In genomic region chr18:6729247-6730091, GRCh38 we compare ENCODE assay signal across 9 cellular contexts. TPM values are rescaled to one million over a fixed set of nuclear protein-coding genes. Genes with fewer than 3 reads are reported as not detected.
DNase-seq lines count a peak whose midpoint lies in the region; ATAC-seq and TF ChIP-seq lines count a peak whose summit lies in the region.
"Had no signal": no experiment of that assay in that cellular context is flagged by ENCODE, and none has a peak within 500 bp of the region (broad histone marks: within the 10 kb centered on the region; RNA-seq: fewer than 3 reads in every experiment).

Gene ARHGAP28, plus strand, starts transcription at chr18:6729716. Its CDS starts 106 bp downstream, at chr18:6729822.

- H3K4me2 ChIP-seq in fibroblast of lung (ENCODE audit: extremely low read depth, insufficient read depth, low read length) = peak within 1 kb of the TSS; percentile 88

- no peaks in the 10 kb centered on the region for H3K9me3 Mint-ChIP-seq in type B pancreatic cell
- H3K9me3 Mint-ChIP-seq: activated B cell treated with CpG ODN at 0.5 μM for 24 hours had no signal

- peak within 1 kb of the TSS; percentile 99 for H3K27ac Mint-ChIP-seq in type B pancreatic cell
- H3K27ac Mint-ChIP-seq: activated B cell treated with CpG ODN at 0.5 μM for 24 hours had no signal

- H3K4me1 ChIP-seq in fibroblast of lung (ENCODE audit: control insufficient read depth, extremely low read depth, insufficient read depth, low read length) = peaks cover 3% of the 10 kb centered on the region

- peak; percentile 82 for DNase-seq in DMS53 treated with DMSO at 0.1 percent for 48 hours (lab: John Stamatoyannopoulos, UW; ENCODE audit: unreplicated experiment)
- DNase-seq in NCI-H1092 (lab: John Stamatoyannopoulos, UW) = peak; percentile 73
- DNase-seq in fibroblast of lung (ENCODE audit: low read depth in 2 of 2) = peak; percentile 96 to 97
- DNase-seq in mucosa of gallbladder (ENCODE audit: low spot score) = peak; percentile 52
- DNase-seq in type B pancreatic cell (ENCODE audit: extremely low spot score, unreplicated experiment) = peak; percentile 90
- DNase-seq: activated B cell treated with CpG ODN at 0.5 μM for 24 hours had no signal

- no peaks in the 10 kb centered on the region for H4K20me1 ChIP-seq in fibroblast of lung (ENCODE audit: control insufficient read depth, extremely low read depth, insufficient read depth, low read length)

- H3K4me3 Mint-ChIP-seq in type B pancreatic cell = peak within 1 kb of the TSS; percentile 100
- H3K4me3 Mint-ChIP-seq: activated B cell treated with CpG ODN at 0.5 μM for 24 hours had no signal

- ATAC-seq in GM21529 (IDR thresholded peaks at IDR 0.05; ENCODE audit: unreplicated experiment) (peak; percentile 63), GM21825 (IDR thresholded peaks at IDR 0.05; ENCODE audit: unreplicated experiment) (no peak)

- H2AFZ ChIP-seq in fibroblast of lung (ENCODE audit: low read length) = peak within 1 kb of the TSS; percentile 90

- H3K27ac ChIP-seq in VCaP (peak within 1 kb of the TSS; percentile 84), fibroblast of lung (ENCODE audit: insufficient read depth, low read length) (peak within 1 kb of the TSS; percentile 28)

- peak within 1 kb of the TSS; percentile 59 for H3K9ac ChIP-seq in fibroblast of lung (ENCODE audit: insufficient read depth, low read length)

- H3K36me3 Mint-ChIP-seq in type B pancreatic cell = no peaks in the 10 kb centered on the region

- no peaks in the 10 kb centered on the region for H3K79me2 ChIP-seq in fibroblast of lung (ENCODE audit: control insufficient read depth, insufficient read depth, low read length)

- H3K36me3 ChIP-seq in fibroblast of lung (ENCODE audit: control insufficient read depth, insufficient read depth, low read length) = no peaks in the 10 kb centered on the region

- H3K4me3 ChIP-seq in fibroblast of lung (replicated peaks in 1 of 4; ENCODE audit: control extremely low read depth in 1 of 4, insufficient read depth in 1 of 4, low read depth in 3 of 4, low read length in 4 of 4) = peak within 1 kb of the TSS; percentile 61 to 91 (median 66)

- peaks cover 3% of the 10 kb centered on the region for H3K27me3 Mint-ChIP-seq in type B pancreatic cell

- H3K4me1 Mint-ChIP-seq in type B pancreatic cell (ENCODE audit: unreplicated experiment) = peaks cover 39% of the 10 kb centered on the region

- H3K9me3 ChIP-seq in fibroblast of lung (ENCODE audit: control insufficient read depth, insufficient read depth, low read depth, low read length) = no peaks in the 10 kb centered on the region

- peak; percentile 46 for TF ChIP-seq CTCF in VCaP (conservative IDR thresholded peaks at IDR 0.05)
- peak; percentile 12 to 14 for TF ChIP-seq CTCF in fibroblast of lung (conservative IDR thresholded peaks at IDR 0.05 in 1 of 2, IDR thresholded peaks at IDR 0.05 in 1 of 2; ENCODE audit: low read depth in 1 of 2, low read length in 2 of 2)
- peak; percentile 70 for TF ChIP-seq CTCF in type B pancreatic cell (conservative IDR thresholded peaks at IDR 0.05)

- H3K27me3 ChIP-seq in fibroblast of lung (ENCODE audit: control insufficient read depth, insufficient read depth, low read length) = peaks cover 3% of the 10 kb centered on the region

RNA-seq across cellular contexts. Expression of gene ARHGAP28, which starts in this region (rescaled TPM):
- total RNA-seq in fibroblast of lung = 27.2 and 35.0 TPM in 2 replicates
- polyA plus RNA-seq in fibroblast of lung = 3.3 and 8.5 TPM in 2 replicates
- 2.1 and 5.7 TPM in 2 replicates for polyA plus RNA-seq in fibroblast of lung (2012)
- polyA minus RNA-seq in fibroblast of lung (ENCODE audit: low replicate concordance) = 0.16 and 10.1 TPM in 2 replicates
- total RNA-seq in mucosa of gallbladder = 11.2 TPM
- total RNA-seq in type B pancreatic cell (ENCODE audit: low replicate concordance) = 17.6 and 104 TPM in 2 replicates
- total RNA-seq: activated B cell treated with CpG ODN at 0.5 μM for 24 hours had no signal

Comparison
In these comparisons a context has a peak if more than half of its experiments do, and no peak if none do; other contexts are left out.
1. CTCF ChIP-seq: peak in every context shown above with its lines; median percentile 70 in type B pancreatic cell; 46 in VCaP; 13 in fibroblast of lung.